Comparison of ENCODE assay signal across 8 cellular contexts in genomic region chrX:101390664-101391525, GRCh38.
DNase-seq lines count a peak whose midpoint lies in the region; ATAC-seq and TF ChIP-seq lines count a peak whose summit lies in the region.

RPL36A (plus strand) TSS chrX:101391011; CDS start chrX:101391044, 33 bp downstream.

- ATAC-seq in GM19023 (IDR thresholded peaks at IDR 0.05; ENCODE audit: unreplicated experiment) (peak; percentile 74), HG03342 (IDR thresholded peaks at IDR 0.05; ENCODE audit: unreplicated experiment) (peak; percentile 78)

- DNase-seq in AG10803 (ENCODE audit: low read depth) (peak; percentile 87), NCI-H345 treated with DMSO at 0.1 percent for 48 hours (lab: John Stamatoyannopoulos, UW; ENCODE audit: unreplicated experiment) (peak; percentile 73), cerebellar cortex (ENCODE audit: low spot score) (peak; percentile 90), kidney glomerular epithelial cell (lab: John Stamatoyannopoulos, UW) (peak; percentile 77)
- DNase-seq in activated CD4-positive, CD25-positive, alpha-beta regulatory T cell treated with anti-CD3 and anti-CD28 coated beads, Interleukin-2, amount 50 U/mL, for 16 hours (ENCODE audit: low read depth, low spot score), result peak; percentile 63
- peak; percentile 32 to 55 for DNase-seq in stimulated activated CD4-positive, alpha-beta T cell treated with anti-CD3 and anti-CD28 coated beads, Interleukin-1b, Interleukin-23, amount 100 ng/mL, for 1 hour (ENCODE audit: low read depth in 2 of 2)

- peak; percentile 71 for TF ChIP-seq CTCF in AG10803 (conservative IDR thresholded peaks at IDR 0.05; ENCODE audit: low read length)

- peak within 1 kb of the TSS; percentile 76 for H3K4me3 ChIP-seq in AG10803 (ENCODE audit: low read length)

Comparison
In these comparisons a context has a peak if more than half of its experiments do, and no peak if none do; other contexts are left out.
1. Peak in every context shown above with its lines: DNase-seq, ATAC-seq and H3K4me3 ChIP-seq.